10 cellular contexts compared by ENCODE assay signal in the genomic region with DNA sequence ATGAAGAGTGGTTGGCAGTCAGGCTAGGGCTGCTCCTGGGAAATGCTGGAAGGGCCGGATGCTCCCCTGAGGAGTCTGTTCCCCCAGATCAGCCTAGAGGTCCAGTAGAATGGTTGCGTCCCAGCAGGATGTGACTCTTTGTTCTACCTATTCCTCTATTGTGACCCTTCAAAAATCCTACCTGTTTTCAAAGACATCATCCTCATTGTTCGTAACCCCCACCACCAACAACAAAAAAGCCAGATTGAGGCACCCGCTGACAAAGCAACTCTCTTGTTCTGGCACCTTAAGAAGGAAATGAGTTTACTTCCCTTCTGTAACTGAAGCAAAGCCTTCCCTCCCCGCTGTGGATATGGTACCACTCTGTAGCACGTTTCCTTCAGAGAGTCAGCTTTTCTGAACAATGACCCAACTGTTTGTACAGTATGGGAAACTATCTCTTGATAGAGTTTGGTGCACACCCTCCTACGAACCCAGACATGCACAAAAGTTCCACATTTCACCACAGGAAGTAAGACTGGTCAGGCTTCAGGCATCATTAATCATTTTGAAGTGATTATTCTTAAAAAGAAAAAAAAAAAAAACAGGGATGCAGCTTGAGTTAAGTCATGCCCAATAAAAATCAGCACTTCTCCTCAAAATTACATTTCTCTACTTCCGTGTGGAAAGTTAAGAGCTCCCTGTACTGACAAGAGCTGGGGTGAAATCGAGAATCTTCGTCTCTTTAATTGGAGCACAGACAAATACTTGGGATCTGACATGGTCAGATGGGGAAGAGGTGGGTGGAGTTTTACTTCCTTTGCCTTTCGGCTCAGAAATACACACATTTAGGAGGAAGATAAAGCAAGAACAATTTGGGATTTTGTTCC.
DNase-seq lines count a peak whose midpoint lies in the region; ATAC-seq and TF ChIP-seq lines count a peak whose summit lies in the region.
"Had no signal": no experiment of that assay in that cellular context is flagged by ENCODE, and none has a peak within 500 bp of the region (broad histone marks: within the 10 kb centered on the region; RNA-seq: fewer than 3 reads in every experiment).

No MANE protein-coding gene starts in this region.

- no peak overlapping the region for H3K4me3 Mint-ChIP-seq in Calu3 (ENCODE audit: low read depth, unreplicated experiment)
- H3K4me3 Mint-ChIP-seq in chondrocyte (ENCODE audit: unreplicated experiment) = peak overlapping the region; percentile 51
- no peak overlapping the region for H3K4me3 Mint-ChIP-seq in memory B cell
- no peak overlapping the region for H3K4me3 Mint-ChIP-seq in activated CD4-positive, alpha-beta T cell treated with anti-CD3 and anti-CD28 coated beads for 36 hours

- no TSS peak for BruUV-seq in Calu3 (replicated peaks; lab: Mats Ljungman, UMichigan)

- TF ChIP-seq CTCF in Calu3 (IDR thresholded peaks at IDR 0.05; ENCODE audit: unreplicated experiment) (no peak), chondrocyte (IDR thresholded peaks at IDR 0.05) (no peak)

- H3K36me3 Mint-ChIP-seq in Calu3 (ENCODE audit: insufficient read depth, unreplicated experiment) = no peaks in the 10 kb centered on the region
- H3K36me3 Mint-ChIP-seq in chondrocyte (ENCODE audit: low read depth) = no peaks in the 10 kb centered on the region
- no peaks in the 10 kb centered on the region for H3K36me3 Mint-ChIP-seq in memory B cell
- H3K36me3 Mint-ChIP-seq in activated naive CD4-positive, alpha-beta T cell treated with anti-CD3 and anti-CD28 coated beads, Interleukin-2, amount 50 U/mL, for 72 hours = no peaks in the 10 kb centered on the region
- H3K36me3 Mint-ChIP-seq in activated CD4-positive, alpha-beta T cell treated with anti-CD3 and anti-CD28 coated beads for 36 hours (ENCODE audit: low read depth) = no peaks in the 10 kb centered on the region

- ATAC-seq in HG03457 (IDR thresholded peaks at IDR 0.05; ENCODE audit: unreplicated experiment) = peak; percentile 59
- ATAC-seq in memory B cell (ENCODE audit: low read depth) = peak; percentile 31
- no peak for ATAC-seq in activated naive CD4-positive, alpha-beta T cell treated with anti-CD3 and anti-CD28 coated beads, Interleukin-2, amount 50 U/mL, for 72 hours
- ATAC-seq in activated CD4-positive, alpha-beta T cell treated with anti-CD3 and anti-CD28 coated beads for 36 hours = no peak

- H3K27ac Mint-ChIP-seq in Calu3 (ENCODE audit: unreplicated experiment) (no peak overlapping the region), chondrocyte (ENCODE audit: unreplicated experiment) (peak overlapping the region; percentile 18), memory B cell (no peak overlapping the region)
- no peak overlapping the region for H3K27ac Mint-ChIP-seq in activated naive CD4-positive, alpha-beta T cell treated with anti-CD3 and anti-CD28 coated beads, Interleukin-2, amount 50 U/mL, for 72 hours
- no peak overlapping the region for H3K27ac Mint-ChIP-seq in activated CD4-positive, alpha-beta T cell treated with anti-CD3 and anti-CD28 coated beads for 36 hours

- H3K27me3 Mint-ChIP-seq in Calu3 (ENCODE audit: unreplicated experiment) (no peaks in the 10 kb centered on the region), chondrocyte (ENCODE audit: low read depth) (no peaks in the 10 kb centered on the region), memory B cell (peaks cover 17% of the 10 kb centered on the region)
- H3K27me3 Mint-ChIP-seq in activated CD4-positive, alpha-beta T cell treated with anti-CD3 and anti-CD28 coated beads for 36 hours = peaks cover 24% of the 10 kb centered on the region

- H3K9me3 Mint-ChIP-seq in Calu3 (ENCODE audit: low read depth, unreplicated experiment) (peaks cover 4% of the 10 kb centered on the region), chondrocyte (ENCODE audit: low read depth) (peaks cover 8% of the 10 kb centered on the region), memory B cell (peaks cover 6% of the 10 kb centered on the region)
- peaks cover 0 to 9% of the 10 kb centered on the region in 2 donors for H3K9me3 Mint-ChIP-seq in activated naive CD4-positive, alpha-beta T cell treated with anti-CD3 and anti-CD28 coated beads, Interleukin-2, amount 50 U/mL, for 72 hours
- no peaks in the 10 kb centered on the region for H3K9me3 Mint-ChIP-seq in activated CD4-positive, alpha-beta T cell treated with anti-CD3 and anti-CD28 coated beads for 36 hours (ENCODE audit: low read depth)

- CTCF ChIA-PET in Calu3 (lab: Charles Lee) = interaction anchor here (0.7 kb wide), 1 partner anchor 965 kb away, joined by 3 read pairs; no protein-coding TSS in a partner anchor
- CTCF ChIA-PET in activated CD4-positive, alpha-beta T cell treated with anti-CD3 and anti-CD28 coated beads for 36 hours (lab: Charles Lee) = interaction anchor here (0.7 kb wide), 2 partner anchors 213 to 325 kb away, joined by 3 read pairs; no protein-coding TSS in a partner anchor

- no peaks in the 10 kb centered on the region for H3K4me1 Mint-ChIP-seq in Calu3 (ENCODE audit: low read depth, unreplicated experiment)
- peaks cover 16% of the 10 kb centered on the region for H3K4me1 Mint-ChIP-seq in chondrocyte (ENCODE audit: low read depth)
- peaks cover 4% of the 10 kb centered on the region for H3K4me1 Mint-ChIP-seq in memory B cell
- no peaks in the 10 kb centered on the region for H3K4me1 Mint-ChIP-seq in activated CD4-positive, alpha-beta T cell treated with anti-CD3 and anti-CD28 coated beads for 36 hours

- DNase-seq in Calu3 = peak; percentile 25
- no peak for DNase-seq in chondrocyte (ENCODE audit: low spot score)
- DNase-seq in memory B cell (ENCODE audit: low spot score in 2 of 2) = no peak
- DNase-seq in activated naive CD4-positive, alpha-beta T cell treated with anti-CD3 and anti-CD28 coated beads, Interleukin-2, amount 50 U/mL, for 72 hours (ENCODE audit: low spot score in 2 of 2) = no peak
- DNase-seq in activated CD4-positive, alpha-beta T cell treated with anti-CD3 and anti-CD28 coated beads for 36 hours = no peak
- no peak for DNase-seq in mucosa of gallbladder (ENCODE audit: low spot score)
- DNase-seq in DMS 273 treated with DMSO at 0.1 percent for 48 hours (lab: John Stamatoyannopoulos, UW) = no peak
- DNase-seq: caudate nucleus, NCI-H774 had no signal

- intact Hi-C loops in Calu3 (cut with micrococcal nuclease; ENCODE audit: unreplicated experiment) = no loop called here
- intact Hi-C loops in activated CD4-positive, alpha-beta T cell treated with anti-CD3 and anti-CD28 coated beads for 36 hours (cut with DNase I, micrococcal nuclease) = no loop called here

- POLR2A ChIA-PET in activated CD4-positive, alpha-beta T cell treated with anti-CD3 and anti-CD28 coated beads for 36 hours (lab: Charles Lee) = no interaction called here

Comparison
In these comparisons a context has a peak if more than half of its experiments do, and no peak if none do; other contexts are left out.
1. ATAC-seq: peak in HG03457 (single experiment) and memory B cell (single experiment); none in activated naive CD4-positive, alpha-beta T cell treated with anti-CD3 and anti-CD28 coated beads, Interleukin-2, amount 50 U/mL, for 72 hours (0 of 2) and activated CD4-positive, alpha-beta T cell treated with anti-CD3 and anti-CD28 coated beads for 36 hours (single experiment).